Comparison of ENCODE assay signal across 13 cellular contexts in genomic region chr1:18282851-18283600, GRCh38.
DNase-seq lines count a peak whose midpoint lies in the region; ATAC-seq and TF ChIP-seq lines count a peak whose summit lies in the region.
"Had no signal": no experiment of that assay in that cellular context is flagged by ENCODE, and none has a peak within 500 bp of the region (broad histone marks: within the 10 kb centered on the region; RNA-seq: fewer than 3 reads in every experiment).

No MANE protein-coding gene starts in this region.

- H3K36me3 ChIP-seq in NT2/D1 (ENCODE audit: insufficient read depth, insufficient read length, low read length) (no peaks in the 10 kb centered on the region), mesendoderm (ENCODE audit: control insufficient read depth, insufficient read depth, low read length) (no peaks in the 10 kb centered on the region)
- H3K36me3 ChIP-seq: brain microvascular endothelial cell had no signal

- H3K4me3 ChIP-seq in GM12864 (ENCODE audit: low read depth, low read length) (peak overlapping the region; percentile 29; the same call in 1 of the 2 replicates), NT2/D1 (ENCODE audit: insufficient read length, low read depth) (no peak overlapping the region), mesendoderm (ENCODE audit: low read length) (no peak overlapping the region)

- no peak overlapping the region for H4K8ac ChIP-seq in mesendoderm (ENCODE audit: low read depth, low read length)

- H3K27me3 ChIP-seq in NT2/D1 (ENCODE audit: insufficient read depth, insufficient read length) = no peaks in the 10 kb centered on the region
- no peaks in the 10 kb centered on the region for H3K27me3 ChIP-seq in mesendoderm (ENCODE audit: insufficient read depth, low read length, poor library complexity)
- H3K27me3 ChIP-seq: brain microvascular endothelial cell had no signal

- no peak for TF ChIP-seq CTCF in GM12864 (IDR thresholded peaks at IDR 0.05; ENCODE audit: low read depth, low read length, missing control alignments)

- no peaks in the 10 kb centered on the region for H3K9me3 ChIP-seq in NT2/D1 (ENCODE audit: insufficient read depth, low read length)

- H2BK120ac ChIP-seq in mesendoderm (ENCODE audit: low read depth, low read length) = no peak overlapping the region

- no peak overlapping the region for H2BK5ac ChIP-seq in mesendoderm (ENCODE audit: low read length)

- no peaks in the 10 kb centered on the region for H3K79me2 ChIP-seq in mesendoderm (ENCODE audit: control insufficient read depth, insufficient read depth, low read length)

- no peak overlapping the region for H2BK15ac ChIP-seq in mesendoderm (replicated peaks; ENCODE audit: low read depth)

- H3K9ac ChIP-seq in NT2/D1 (ENCODE audit: insufficient read length, low read depth) = no peak overlapping the region
- no peak overlapping the region for H3K9ac ChIP-seq in mesendoderm (ENCODE audit: low read length)

- no peak overlapping the region for H3K4me2 ChIP-seq in mesendoderm (ENCODE audit: low read length)

- H4K5ac ChIP-seq in mesendoderm (ENCODE audit: low read length) = no peak overlapping the region

- no peak overlapping the region for H3K18ac ChIP-seq in mesendoderm (ENCODE audit: low read length)

- ATAC-seq in HG03460 (IDR thresholded peaks at IDR 0.05; ENCODE audit: unreplicated experiment) = no peak
- ATAC-seq: left lobe of liver; natural killer cell treated with Interleukin-12 subunit alpha and Interleukin-12 subunit beta and Interleukin-15 and Interleukin-18, amount 100 ng/mL, for 72 hours had no signal

- H3K79me1 ChIP-seq in mesendoderm (ENCODE audit: low read length) = no peaks in the 10 kb centered on the region

- WGBS in mesendoderm (ENCODE audit: extremely low coverage, insufficient coverage, low lambda C conversion rate) = no CpG with 5 or more reads among the region's 13 CpGs

- no peak overlapping the region for H3K27ac ChIP-seq in mesendoderm (ENCODE audit: low read depth, low read length)
- H3K27ac ChIP-seq: brain microvascular endothelial cell had no signal

- H3K4me1 ChIP-seq in NT2/D1 (ENCODE audit: insufficient read depth, insufficient read length) (peaks cover 15% of the 10 kb centered on the region), mesendoderm (ENCODE audit: control insufficient read depth, low read depth, low read length) (no peaks in the 10 kb centered on the region)

- H3K23ac ChIP-seq in mesendoderm (ENCODE audit: low read length) = no peak overlapping the region

- DNase-seq in GM12864 (ENCODE audit: low read depth) (no peak), NCI-H1694 treated with DMSO at 0.1 percent for 48 hours (lab: John Stamatoyannopoulos, UW) (peak; percentile 94), NT2/D1 (ENCODE audit: low read depth, low spot score) (peak; percentile 67), mesendoderm (peak; percentile 70)
- DNase-seq in stimulated activated naive CD4-positive, alpha-beta T cell (lab: John Stamatoyannopoulos, UW) = no peak
- DNase-seq in stimulated activated CD4-positive, alpha-beta T cell treated with anti-CD3 and anti-CD28 coated beads, Interleukin-4, amount 100 ng/mL, for 24 hours = no peak
- DNase-seq: activated CD4-positive, alpha-beta T cell treated with anti-CD3 and anti-CD28 coated beads, Interleukin-2, amount 50 U/mL, for 4 hours; activated gamma-delta T cell; brain microvascular endothelial cell; GF-D8 had no signal

- no peak overlapping the region for H3K4ac ChIP-seq in mesendoderm (ENCODE audit: low read depth, low read length)

- H3K56ac ChIP-seq in mesendoderm (ENCODE audit: low read length) = no peak overlapping the region

- H2AK5ac ChIP-seq in mesendoderm (ENCODE audit: low read length) = no peak overlapping the region

Comparison
In these comparisons a context has a peak if more than half of its experiments do, and no peak if none do; other contexts are left out.
1. DNase-seq: peak in NCI-H1694 treated with DMSO at 0.1 percent for 48 hours (single experiment), NT2/D1 (single experiment) and mesendoderm (single experiment); none in GM12864 (single experiment), stimulated activated naive CD4-positive, alpha-beta T cell (0 of 6) and stimulated activated CD4-positive, alpha-beta T cell treated with anti-CD3 and anti-CD28 coated beads, Interleukin-4, amount 100 ng/mL, for 24 hours (single experiment).